1 cellular context compared by ENCODE assay signal in genomic region chr18:23178201-23178600, GRCh38.
TF ChIP-seq lines count a peak whose summit lies in the region.

No MANE protein-coding gene starts in this region.

TF ChIP-seq in HepG2, 621 proteins besides CTCF, POLR2A, EP300 and RAD21:
- TF ChIP-seq TBX3 (IDR thresholded peaks at IDR 0.05; ENCODE audit: borderline replicate concordance), result no peak
- TF ChIP-seq SALL1 (CRISPR knock-in tag; IDR thresholded peaks at IDR 0.05), result no peak
- no peak for TF ChIP-seq NFRKB (IDR thresholded peaks at IDR 0.05)
- no peak for TF ChIP-seq ZNF460 (CRISPR knock-in tag; IDR thresholded peaks at IDR 0.05; ENCODE audit: borderline replicate concordance)
- no peak for TF ChIP-seq ZFP91 (CRISPR knock-in tag; IDR thresholded peaks at IDR 0.05; ENCODE audit: borderline replicate concordance)
- TF ChIP-seq REPIN1 (CRISPR knock-in tag; IDR thresholded peaks at IDR 0.05; ENCODE audit: borderline replicate concordance, low read depth), result no peak
- no peak for TF ChIP-seq ZNF180 (CRISPR knock-in tag; IDR thresholded peaks at IDR 0.05; ENCODE audit: borderline replicate concordance, low read depth)
- no peak for TF ChIP-seq PPARG (CRISPR knock-in tag; conservative IDR thresholded peaks at IDR 0.05)
- no peak for TF ChIP-seq ZFP1 (CRISPR knock-in tag; IDR thresholded peaks at IDR 0.05)
- no peak for TF ChIP-seq ZBTB26 (CRISPR knock-in tag; IDR thresholded peaks at IDR 0.05; ENCODE audit: borderline replicate concordance)
- no peak for TF ChIP-seq TSC22D2 (CRISPR knock-in tag; IDR thresholded peaks at IDR 0.05; ENCODE audit: borderline replicate concordance)
- TF ChIP-seq, protein P1, sequence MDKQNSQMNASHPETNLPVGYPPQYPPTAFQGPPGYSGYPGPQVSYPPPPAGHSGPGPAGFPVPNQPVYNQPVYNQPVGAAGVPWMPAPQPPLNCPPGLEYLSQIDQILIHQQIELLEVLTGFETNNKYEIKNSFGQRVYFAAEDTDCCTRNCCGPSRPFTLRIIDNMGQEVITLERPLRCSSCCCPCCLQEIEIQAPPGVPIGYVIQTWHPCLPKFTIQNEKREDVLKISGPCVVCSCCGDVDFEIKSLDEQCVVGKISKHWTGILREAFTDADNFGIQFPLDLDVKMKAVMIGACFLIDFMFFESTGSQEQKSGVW (CRISPR knock-in tag; IDR thresholded peaks at IDR 0.05; ENCODE audit: borderline replicate concordance), result no peak
- no peak for TF ChIP-seq DPF2 (CRISPR knock-in tag; IDR thresholded peaks at IDR 0.05; ENCODE audit: borderline replicate concordance, low read depth)
